Comparison of ENCODE assay signal across 26 cellular contexts in genomic region chr3:14209596-14210280, GRCh38. TPM values are rescaled to one million over a fixed set of nuclear protein-coding genes. Genes with fewer than 3 reads are reported as not detected.
A peak's percentile ranks its signal among the peaks of the same experiment; 100 is the strongest.
DNase-seq lines count a peak whose midpoint lies in the region; ATAC-seq, FAIRE-seq and TF ChIP-seq lines count a peak whose summit lies in the region.
"Had no signal": no experiment of that assay in that cellular context is flagged by ENCODE, and none has a peak within 500 bp of the region (broad histone marks: within the 10 kb centered on the region; RNA-seq: fewer than 3 reads in every experiment).

No MANE protein-coding gene starts in this region.

- H3K27me3 Mint-ChIP-seq in HFFc6 (ENCODE audit: insufficient read depth), result no peaks in the 10 kb centered on the region
- peaks cover 0 to 4% of the 10 kb centered on the region in 2 donors for H3K27me3 Mint-ChIP-seq in CD8-positive, alpha-beta memory T cell
- H3K27me3 Mint-ChIP-seq: CD4-positive, alpha-beta T cell; IgD-negative memory B cell; progenitor cell of endocrine pancreas had no signal

- CTCF ChIA-PET in K562 (lab: Yijun Ruan, JAX; ENCODE audit: low intra/inter-chr PET ratio), result no interaction called here
- CTCF ChIA-PET in CD8-positive, alpha-beta memory T cell (lab: Charles Lee), result no interaction called here

- H3K4me3 Mint-ChIP-seq in HFFc6, result peak overlapping the region; percentile 20; the same call in 1 of the 2 replicates
- H3K4me3 Mint-ChIP-seq in CD8-positive, alpha-beta memory T cell, result no peak overlapping the region
- H3K4me3 Mint-ChIP-seq: activated CD8-positive, alpha-beta T cell treated with anti-CD3 and anti-CD28 coated beads, Interleukin-2, amount 10 ng/mL, durations not matched to agents 7 days and 5 days; CD4-positive, alpha-beta T cell; central memory CD8-positive, alpha-beta T cell; IgD-negative memory B cell had no signal

- no peaks in the 10 kb centered on the region for H3K9me1 ChIP-seq in K562 (ENCODE audit: control insufficient read depth, insufficient read depth, low read length)

- H4K20me1 ChIP-seq in K562 (replicated peaks; ENCODE audit: control insufficient read depth, insufficient read depth, low read length), result no peaks in the 10 kb centered on the region

- no peaks in the 10 kb centered on the region for H3K79me1 ChIP-seq in mesenchymal stem cell (replicated peaks; ENCODE audit: low read length, poor library complexity, severe bottlenecking)

- H3K14ac ChIP-seq in mesenchymal stem cell (ENCODE audit: low read length in 2 of 2), result peak overlapping the region in 1 of 2 experiments; percentile 87

- peak overlapping the region; percentile 92 for H4K91ac ChIP-seq in mesenchymal stem cell (ENCODE audit: low read length)

- peak overlapping the region; percentile 83 for H2AFZ ChIP-seq in K562 (ENCODE audit: low read depth, low read length)
- H2AFZ ChIP-seq in mesenchymal stem cell (ENCODE audit: low read depth, low read length), result no peak overlapping the region

- DNase-seq in HFFc6, result no peak
- no peak for DNase-seq in K562 (ENCODE audit: extremely low read depth in 1 of 4, low spot score in 3 of 4)
- DNase-seq in mesenchymal stem cell, result peak; percentile 73
- DNase-seq in thyroid gland, result peak; percentile 33 to 39
- no peak for DNase-seq in lower lobe of right lung
- DNase-seq in stimulated activated CD4-positive, alpha-beta T cell treated with anti-CD3 and anti-CD28 coated beads, Interleukin-4, amount 100 ng/mL, for 24 hours, result no peak
- DNase-seq in CD8-positive, alpha-beta memory T cell, result no peak
- DNase-seq: activated CD4-positive, CD25-positive, alpha-beta regulatory T cell treated with anti-CD3 and anti-CD28 coated beads, Interleukin-2, amount 50 U/mL, for 72 hours; activated CD8-positive, alpha-beta T cell treated with anti-CD3 and anti-CD28 coated beads, Interleukin-2, amount 10 ng/mL, durations not matched to agents 7 days and 5 days; CD4-positive, alpha-beta T cell; dermis blood vessel endothelial cell; glutamatergic neuron; GOT3; kidney; NCI-H1048; NCI-H1694; NCI-H2171; NCI-H524 treated with DMSO at 0.1 percent for 48 hours; stimulated activated CD4-positive, alpha-beta T cell treated with anti-CD3 and anti-CD28 coated beads, Interleukin-15, amount 100 ng/mL, for 24 hours; stimulated activated naive CD4-positive, alpha-beta T cell had no signal

- peak overlapping the region; percentile 55 to 76 for H3K18ac ChIP-seq in mesenchymal stem cell (ENCODE audit: low read depth in 1 of 2, low read length in 2 of 2)

- peak overlapping the region; percentile 79 for H2AK5ac ChIP-seq in mesenchymal stem cell (ENCODE audit: low read length, severe bottlenecking)

- 51% methylated on average over 14 of the region's 14 CpGs for WGBS in K562 (ENCODE audit: insufficient coverage, low coverage, missing lambda C conversion rate)
- 46% methylated on average over 12 of the region's 14 CpGs for WGBS in mesenchymal stem cell
- WGBS in thyroid gland, 2 donors, result 70 to 81% methylated on average over 14 of the region's 14 CpGs

- no peaks in the 10 kb centered on the region for H3K9me3 Mint-ChIP-seq in HFFc6
- H3K9me3 Mint-ChIP-seq in CD8-positive, alpha-beta memory T cell, result no peaks in the 10 kb centered on the region
- H3K9me3 Mint-ChIP-seq: activated naive CD4-positive, alpha-beta T cell treated with anti-CD3 and anti-CD28 coated beads, Interleukin-2, amount 50 U/mL, for 72 hours; CD4-positive, alpha-beta T cell; central memory CD8-positive, alpha-beta T cell; IgD-negative memory B cell had no signal

- H3K4me3 ChIP-seq in K562, result no peak overlapping the region
- H3K4me3 ChIP-seq in mesenchymal stem cell (ENCODE audit: insufficient read depth in 1 of 2, low read depth in 1 of 2, low read length in 2 of 2), result no peak overlapping the region
- H3K4me3 ChIP-seq in thyroid gland (replicated peaks in 1 of 3), result no peak overlapping the region
- no peak overlapping the region for H3K4me3 ChIP-seq in lower lobe of right lung
- no peak overlapping the region for H3K4me3 ChIP-seq in CD8-positive, alpha-beta memory T cell (ENCODE audit: low read length)

- in situ Hi-C loops in K562 (cut with MboI), result no loop called here

- peak overlapping the region; percentile 92 for H2BK120ac ChIP-seq in mesenchymal stem cell (ENCODE audit: low read depth, low read length)

- H3K27me3 ChIP-seq in K562 (ENCODE audit: control insufficient read depth in 2 of 2, insufficient read depth in 2 of 2, low read length in 2 of 2), result no peaks in the 10 kb centered on the region
- no peaks in the 10 kb centered on the region for H3K27me3 ChIP-seq in mesenchymal stem cell (ENCODE audit: control insufficient read depth in 1 of 2, insufficient read depth in 1 of 2, low read length in 2 of 2)
- H3K27me3 ChIP-seq in thyroid gland, result no peaks in the 10 kb centered on the region
- no peaks in the 10 kb centered on the region for H3K27me3 ChIP-seq in lower lobe of right lung (ENCODE audit: low read depth)
- H3K27me3 ChIP-seq in CD8-positive, alpha-beta memory T cell (ENCODE audit: insufficient read depth, low read length, poor library complexity, severe bottlenecking), result no peaks in the 10 kb centered on the region

- H3K9ac ChIP-seq in K562 (ENCODE audit: insufficient read depth in 1 of 2, low read depth in 2 of 2, low read length in 2 of 2) (peak overlapping the region in 1 of 2 experiments; percentile 82; a peak in 2 of 4 replicates), mesenchymal stem cell (ENCODE audit: low read length) (no peak overlapping the region)

- ATAC-seq in K562 (peak; percentile 32), lower lobe of right lung (no peak), GM21515 (IDR thresholded peaks at IDR 0.05; ENCODE audit: unreplicated experiment) (no peak)
- ATAC-seq: activated CD8-positive, alpha-beta T cell treated with anti-CD3 and anti-CD28 coated beads, Interleukin-2, amount 10 ng/mL, durations not matched to agents 7 days and 5 days; activated naive CD4-positive, alpha-beta T cell treated with anti-CD3 and anti-CD28 coated beads, Interleukin-2, amount 50 U/mL, for 72 hours; sciatic nerve had no signal

- BruUV-seq in K562 (replicated peaks; lab: Mats Ljungman, UMichigan), result no TSS peak

- no peaks in the 10 kb centered on the region for H3K9me3 ChIP-seq in K562 (replicated peaks; ENCODE audit: control insufficient read depth, insufficient read depth, low read depth, low read length)
- H3K9me3 ChIP-seq in mesenchymal stem cell (ENCODE audit: control insufficient read depth, low read length), result no peaks in the 10 kb centered on the region
- no peaks in the 10 kb centered on the region for H3K9me3 ChIP-seq in thyroid gland
- H3K9me3 ChIP-seq in lower lobe of right lung, result no peaks in the 10 kb centered on the region
- no peaks in the 10 kb centered on the region for H3K9me3 ChIP-seq in CD8-positive, alpha-beta memory T cell (ENCODE audit: low read length)

- TF ChIP-seq POLR2A in K562 (conservative IDR thresholded peaks at IDR 0.05) (no peak), thyroid gland (IDR thresholded peaks at IDR 0.05) (no peak)

- intact Hi-C loops in K562 (cut with micrococcal nuclease), result loop anchor here (10.0 kb wide), 2 partner anchors 225 to 445 kb away; partner anchors contain the start of gene CCDC174
- intact Hi-C loops in thyroid gland (cut with DNase I), result loop anchor here (10.0 kb wide), 1 partner anchor 165 kb away; no protein-coding TSS in a partner anchor
- intact Hi-C loops in lower lobe of right lung (cut with DNase I), result no loop called here

- H3K36me3 Mint-ChIP-seq in HFFc6 (ENCODE audit: low read depth), result no peaks in the 10 kb centered on the region
- no peaks in the 10 kb centered on the region for H3K36me3 Mint-ChIP-seq in CD8-positive, alpha-beta memory T cell
- H3K36me3 Mint-ChIP-seq: activated naive CD4-positive, alpha-beta T cell treated with anti-CD3 and anti-CD28 coated beads, Interleukin-2, amount 50 U/mL, for 72 hours; IgD-negative memory B cell had no signal

- H3K4ac ChIP-seq in mesenchymal stem cell (ENCODE audit: low read depth in 1 of 2, low read length in 2 of 2), result peak overlapping the region; percentile 87 to 92

- peaks cover 65% of the 10 kb centered on the region for H3K4me1 Mint-ChIP-seq in HFFc6 (ENCODE audit: low read depth)
- H3K4me1 Mint-ChIP-seq in CD8-positive, alpha-beta memory T cell, result no peaks in the 10 kb centered on the region
- H3K4me1 Mint-ChIP-seq: central memory CD8-positive, alpha-beta T cell; IgD-negative memory B cell had no signal

- POLR2A ChIA-PET in K562 (lab: Yijun Ruan, JAX), result interaction anchor here (0.8 to 5.4 kb wide), 7 partner anchors 8 to 43 kb away, joined by 3 to 22 read pairs (median 5); no protein-coding TSS in a partner anchor
- POLR2A ChIA-PET in CD8-positive, alpha-beta memory T cell (lab: Charles Lee), result no interaction called here

- H4K8ac ChIP-seq in mesenchymal stem cell (ENCODE audit: low read length), result peak overlapping the region; percentile 79

- TF ChIP-seq CTCF in HFFc6 (IDR thresholded peaks at IDR 0.05) (no peak), K562 (IDR thresholded peaks at IDR 0.05 in 2 of 3, conservative IDR thresholded peaks at IDR 0.05 in 1 of 3; ENCODE audit: insufficient read depth in 2 of 3, low read depth in 1 of 3, low read length in 3 of 3) (no peak), thyroid gland (IDR thresholded peaks at IDR 0.05) (no peak), lower lobe of right lung (IDR thresholded peaks at IDR 0.05) (no peak)

- peak overlapping the region; percentile 96 for H2BK5ac ChIP-seq in mesenchymal stem cell (ENCODE audit: low read depth, low read length, poor library complexity, severe bottlenecking)

- peak overlapping the region; percentile 47 to 76 for H2BK12ac ChIP-seq in mesenchymal stem cell (ENCODE audit: low read length in 2 of 2)

- H3K23ac ChIP-seq in mesenchymal stem cell (ENCODE audit: low read length in 2 of 2), result no peak overlapping the region

- peak overlapping the region; percentile 79 for H3K27ac Mint-ChIP-seq in HFFc6
- H3K27ac Mint-ChIP-seq in CD8-positive, alpha-beta memory T cell, result no peak overlapping the region
- H3K27ac Mint-ChIP-seq: activated CD8-positive, alpha-beta T cell treated with anti-CD3 and anti-CD28 coated beads, Interleukin-2, amount 10 ng/mL, durations not matched to agents 7 days and 5 days; activated naive CD4-positive, alpha-beta T cell treated with anti-CD3 and anti-CD28 coated beads, Interleukin-2, amount 50 U/mL, for 72 hours; CD4-positive, alpha-beta T cell; IgD-negative memory B cell; progenitor cell of endocrine pancreas had no signal

- no peak for TF ChIP-seq EP300 in K562 (IDR thresholded peaks at IDR 0.05; ENCODE audit: low read length)

- no peaks in the 10 kb centered on the region for H3K79me2 ChIP-seq in K562 (ENCODE audit: control insufficient read depth, insufficient read depth, low read length)

- no peak overlapping the region for H3K27ac ChIP-seq in K562 (ENCODE audit: extremely low read depth, low read depth, low read length)
- peak overlapping the region; percentile 92 for H3K27ac ChIP-seq in mesenchymal stem cell (ENCODE audit: low read length, poor library complexity, severe bottlenecking)
- H3K27ac ChIP-seq in thyroid gland, result peak overlapping the region; percentile 70 to 89 (median 78)
- H3K27ac ChIP-seq in lower lobe of right lung, result no peak overlapping the region
- H3K27ac ChIP-seq in CD8-positive, alpha-beta memory T cell (ENCODE audit: low read depth, low read length), result no peak overlapping the region

- H2BK15ac ChIP-seq in mesenchymal stem cell (ENCODE audit: low read depth, poor library complexity, severe bottlenecking), result peak overlapping the region; percentile 34

- H3K36me3 ChIP-seq in K562 (ENCODE audit: control insufficient read depth, insufficient read depth, low read length) (no peaks in the 10 kb centered on the region), mesenchymal stem cell (ENCODE audit: control insufficient read depth in 1 of 2, insufficient read depth in 2 of 2, low read depth in 1 of 2, low read length in 2 of 2) (no peaks in the 10 kb centered on the region), thyroid gland (no peaks in the 10 kb centered on the region), lower lobe of right lung (no peaks in the 10 kb centered on the region)
- H3K36me3 ChIP-seq in CD8-positive, alpha-beta memory T cell (ENCODE audit: insufficient read depth, low read length), result no peaks in the 10 kb centered on the region

- peak overlapping the region; percentile 23; the same call in 1 of the 2 replicates for H3K4me2 ChIP-seq in K562 (ENCODE audit: insufficient read depth, low read length)
- no peak overlapping the region for H3K4me2 ChIP-seq in mesenchymal stem cell (ENCODE audit: low read length, poor library complexity, severe bottlenecking)

- no peak for TF ChIP-seq RAD21 in K562 (CRISPR knock-in tag; conservative IDR thresholded peaks at IDR 0.05 in 1 of 2, IDR thresholded peaks at IDR 0.05 in 1 of 2)

- H3K4me1 ChIP-seq in K562 (replicated peaks in 1 of 2; ENCODE audit: control insufficient read depth in 2 of 2, insufficient read depth in 2 of 2, low read length in 2 of 2) (peaks cover 34 to 68% of the 10 kb centered on the region in 2 experiments), mesenchymal stem cell (ENCODE audit: control insufficient read depth, insufficient read depth, low read depth, low read length) (peaks cover 14% of the 10 kb centered on the region), thyroid gland (peaks cover 17 to 49% of the 10 kb centered on the region in 2 donors), lower lobe of right lung (peaks cover 4% of the 10 kb centered on the region)
- H3K4me1 ChIP-seq in CD8-positive, alpha-beta memory T cell (ENCODE audit: insufficient read depth, low read length), result no peaks in the 10 kb centered on the region

- no peak for FAIRE-seq in K562 (lab: Jason Lieb, UNC)
- FAIRE-seq: kidney had no signal

RNA-seq across cellular contexts. Expression of gene LSM3, which starts 31.1 kb away (rescaled TPM):
- total RNA-seq in HFFc6 (2021; fragmentation: NEBNext Ultra II Directional; extraction: Animal tissue kit (Norgen Biotek cat#: 25700)), result 10 to 100 TPM; 15.5 to 21.1 (median 18.7) TPM
- total RNA-seq in K562 (2011; cell fraction: chromatin; rRNA removed; ENCODE audit: low replicate concordance), result 11.3 and 17.2 TPM in 2 replicates
- 7.4 and 9.3 TPM in 2 replicates for total RNA-seq in K562 (2011; cell fraction: nucleolus; rRNA removed)
- 14.2 and 25.6 TPM in 2 replicates for total RNA-seq in K562 (2011; cell fraction: nucleoplasm; rRNA removed)
- total RNA-seq in K562 (2014; rRNA removed), result 32.6 and 33.8 TPM in 2 replicates
- 64.7 and 73.9 TPM in 2 replicates for total RNA-seq in K562 (2014; rRNA removed; fragmentation: Illumina TruSeq; extraction: Trizol)
- total RNA-seq in K562 (2015; rRNA removed; fragmentation: Illumina TruSeq; extraction: Trizol), result 54.4 and 61.2 TPM in 2 replicates
- total RNA-seq in K562 (2021), result 38.5 and 46.4 TPM in 2 replicates
- 34.0 and 48.7 TPM in 2 replicates for polyA plus RNA-seq in K562 (2011; rRNA removed)
- polyA plus RNA-seq in K562 (2011; cell fraction: cytosol; rRNA removed), result 3.6 and 12.9 TPM in 2 replicates
- 3.1 and 6.0 TPM in 2 replicates for polyA plus RNA-seq in K562 (2011; cell fraction: nucleus; rRNA removed)
- polyA plus RNA-seq in K562 (2012), result 31.9 and 61.8 TPM in 2 replicates
- 48.6 and 55.2 TPM in 2 replicates for polyA plus RNA-seq in K562 (2014; fragmentation: Illumina TruSeq; extraction: Trizol)
- polyA plus RNA-seq in K562 (2014; fragmentation: Nextera tagmentation; extraction: Ambion mirVana), result 100 to 1,000 TPM; 180 to 203 TPM
- polyA plus RNA-seq in K562 (2014; rRNA removed), result 61.6 and 75.1 TPM in 2 replicates
- 14.8 and 16.0 TPM in 2 replicates for polyA minus RNA-seq in K562 (2011; rRNA and poly(A)+ RNA removed)
- 4.3 and 6.0 TPM in 2 replicates for polyA minus RNA-seq in K562 (2011; cell fraction: cytosol; rRNA and poly(A)+ RNA removed)
- polyA minus RNA-seq in K562 (2011; cell fraction: nucleus; rRNA and poly(A)+ RNA removed), result 5.5 and 7.6 TPM in 2 replicates
- 14.3 TPM for polyA plus RNA-seq in mesenchymal stem cell (2013, experiment 1 of 2)
- 14.7 TPM for polyA plus RNA-seq in mesenchymal stem cell (2013, experiment 2 of 2)
- 10 to 100 TPM in 3 of 4 donors, 1 to 10 TPM in 1; 9.9 to 15.6 (median 15.3) TPM for total RNA-seq in thyroid gland
- total RNA-seq in lower lobe of right lung, result 9.5 TPM
- 10 to 100 TPM; 25.8 to 26.6 TPM for total RNA-seq in CD8-positive, alpha-beta memory T cell
- 22.9 TPM for polyA plus RNA-seq in CD8-positive, alpha-beta memory T cell

RNA-seq across cellular contexts. Expression of gene XPC, which starts 31.3 kb away (rescaled TPM):
- 10 to 100 TPM; 38.7 to 40.3 (median 39.5) TPM for total RNA-seq in HFFc6 (2021; fragmentation: NEBNext Ultra II Directional; extraction: Animal tissue kit (Norgen Biotek cat#: 25700))
- 61.0 and 92.1 TPM in 2 replicates for total RNA-seq in K562 (2011; cell fraction: chromatin; rRNA removed; ENCODE audit: low replicate concordance)
- total RNA-seq in K562 (2011; cell fraction: nucleolus; rRNA removed), result 32.5 and 33.7 TPM in 2 replicates
- total RNA-seq in K562 (2011; cell fraction: nucleoplasm; rRNA removed), result 45.0 and 59.2 TPM in 2 replicates
- total RNA-seq in K562 (2014; rRNA removed) (51.8 and 54.1 TPM in 2 replicates), K562 (2014; rRNA removed; fragmentation: Illumina TruSeq; extraction: Trizol) (41.2 and 49.8 TPM in 2 replicates), K562 (2015; rRNA removed; fragmentation: Illumina TruSeq; extraction: Trizol) (41.3 and 44.2 TPM in 2 replicates), K562 (2021) (44.5 and 54.0 TPM in 2 replicates), thyroid gland (10 to 100 TPM; 53.4 to 69.3 (median 60.8) TPM), lower lobe of right lung (31.8 TPM)
- polyA plus RNA-seq in K562 (2011; rRNA removed) (25.1 and 25.5 TPM in 2 replicates), K562 (2014; fragmentation: Illumina TruSeq; extraction: Trizol) (54.4 and 54.7 TPM in 2 replicates), K562 (2014; fragmentation: Nextera tagmentation; extraction: Ambion mirVana) (1 to 10 TPM; 3.8 to 4.1 TPM), K562 (2014; rRNA removed) (33.8 and 42.4 TPM in 2 replicates)
- 11.7 and 15.8 TPM in 2 replicates for polyA plus RNA-seq in K562 (2011; cell fraction: cytosol; rRNA removed)
- polyA plus RNA-seq in K562 (2011; cell fraction: nucleus; rRNA removed), result 76.2 and 81.9 TPM in 2 replicates
- 41.7 and 44.5 TPM in 2 replicates for polyA plus RNA-seq in K562 (2012)
- polyA minus RNA-seq in K562 (2011; rRNA and poly(A)+ RNA removed), result 30.9 and 32.3 TPM in 2 replicates
- polyA minus RNA-seq in K562 (2011; cell fraction: cytosol; rRNA and poly(A)+ RNA removed), result 24.0 and 24.8 TPM in 2 replicates
- polyA minus RNA-seq in K562 (2011; cell fraction: nucleus; rRNA and poly(A)+ RNA removed), result 34.9 and 53.4 TPM in 2 replicates
- 16.7 TPM for polyA plus RNA-seq in mesenchymal stem cell (2013, experiment 1 of 2)
- polyA plus RNA-seq in mesenchymal stem cell (2013, experiment 2 of 2), result 16.5 TPM
- 10 to 100 TPM; 38.8 to 38.9 TPM for total RNA-seq in CD8-positive, alpha-beta memory T cell
- 44.0 TPM for polyA plus RNA-seq in CD8-positive, alpha-beta memory T cell

Comparison
In these comparisons a context has a peak if more than half of its experiments do, and no peak if none do; other contexts are left out.
1. DNase-seq: peak in mesenchymal stem cell (single experiment) and thyroid gland (2 of 2); none in HFFc6 (single experiment), K562 (0 of 4), lower lobe of right lung (single experiment), stimulated activated CD4-positive, alpha-beta T cell treated with anti-CD3 and anti-CD28 coated beads, Interleukin-4, amount 100 ng/mL, for 24 hours (single experiment) and CD8-positive, alpha-beta memory T cell (0 of 5).
2. H3K27ac ChIP-seq: peak in mesenchymal stem cell (single experiment) and thyroid gland (3 of 3); none in K562 (single experiment), lower lobe of right lung (single experiment) and CD8-positive, alpha-beta memory T cell (single experiment).